Comparison of ENCODE assay signal across 11 cellular contexts in genomic region chr4:107826427-107826980, GRCh38. TPM values are rescaled to one million over a fixed set of nuclear protein-coding genes. Genes with fewer than 3 reads are reported as not detected.
DNase-seq lines count a peak whose midpoint lies in the region; ATAC-seq, FAIRE-seq and TF ChIP-seq lines count a peak whose summit lies in the region.
"Had no signal": no experiment of that assay in that cellular context is flagged by ENCODE, and none has a peak within 500 bp of the region (broad histone marks: within the 10 kb centered on the region; RNA-seq: fewer than 3 reads in every experiment).

No MANE protein-coding gene starts in this region.

- no peak for FAIRE-seq in bronchial epithelial cell (lab: Jason Lieb, UNC)

- H3K36me3 Mint-ChIP-seq in T-helper 17 cell (ENCODE audit: low read depth), result peaks cover 3% of the 10 kb centered on the region

- H3K27me3 ChIP-seq in bronchial epithelial cell (ENCODE audit: control insufficient read depth, insufficient read depth, low read length) (no peaks in the 10 kb centered on the region), stomach (no peaks in the 10 kb centered on the region)

- H3K27ac ChIP-seq in stomach, result peak overlapping the region; percentile 77 to 99 (median 95)

- H3K9me3 ChIP-seq in stomach (no peaks in the 10 kb centered on the region), T-helper 17 cell (ENCODE audit: control insufficient read depth, low read length, poor library complexity, severe bottlenecking) (no peaks in the 10 kb centered on the region)
- H3K9me3 ChIP-seq: spleen had no signal

- H3K4me3 ChIP-seq in bronchial epithelial cell (ENCODE audit: low read depth, low read length) (peak overlapping the region; percentile 90), stomach (peak overlapping the region; percentile 65 to 91 (median 78))

- peak; percentile 75 for DNase-seq in HT-29 (ENCODE audit: low spot score)
- DNase-seq in bronchial epithelial cell (ENCODE audit: low read depth), result peak; percentile 55
- DNase-seq in left lobe of liver (ENCODE audit: low spot score), result no peak
- DNase-seq in stomach, result no peak
- no peak for DNase-seq in T-helper 17 cell
- DNase-seq in ureter (ENCODE audit: low spot score), result no peak
- no peak for DNase-seq in activated T-cell treated with anti-CD3 and anti-CD28 coated beads for 4 hours
- DNase-seq: activated naive CD8-positive, alpha-beta T cell treated with anti-CD3 and anti-CD28 coated beads, Interleukin-2, amount 50 U/mL, for 24 hours; spleen; stimulated activated naive CD8-positive, alpha-beta T cell treated with anti-CD3 and anti-CD28 coated beads, Interleukin-15, amount 100 ng/mL, for 72 hours had no signal

- peaks cover 9% of the 10 kb centered on the region for H3K4me1 Mint-ChIP-seq in T-helper 17 cell

- intact Hi-C loops in stomach (cut with DNase I; ENCODE audit: low total_unique reads), result no loop called here

- TF ChIP-seq CTCF in bronchial epithelial cell (IDR thresholded peaks at IDR 0.05; ENCODE audit: insufficient read depth, low read length, severe bottlenecking) (no peak), stomach (IDR thresholded peaks at IDR 0.05) (no peak)

- WGBS in stomach, 5 donors, result 29 to 52% (median 37%) methylated on average over 5 of the region's 5 CpGs

- peaks cover 0 to 54% (median 30%) of the 10 kb centered on the region in 4 donors for H3K4me1 ChIP-seq in stomach

- H3K36me3 ChIP-seq in bronchial epithelial cell (ENCODE audit: control insufficient read depth, insufficient read depth, low read length) (no peaks in the 10 kb centered on the region), stomach (no peaks in the 10 kb centered on the region)
- H3K36me3 ChIP-seq: spleen had no signal

- peak; percentile 22 for ATAC-seq in left lobe of liver
- no peak for ATAC-seq in HG03432 (IDR thresholded peaks at IDR 0.05; ENCODE audit: unreplicated experiment)
- ATAC-seq in T-helper 17 cell, result no peak
- ATAC-seq: activated naive CD8-positive, alpha-beta T cell treated with anti-CD3 and anti-CD28 coated beads, Interleukin-2, amount 50 U/mL, for 24 hours; stimulated activated naive CD8-positive, alpha-beta T cell treated with anti-CD3 and anti-CD28 coated beads, Interleukin-15, amount 100 ng/mL, for 72 hours had no signal

- no peak overlapping the region for H3K4me3 Mint-ChIP-seq in T-helper 17 cell

- TF ChIP-seq EP300 in stomach (IDR thresholded peaks at IDR 0.05), result no peak

- no peak for TF ChIP-seq POLR2A in stomach (IDR thresholded peaks at IDR 0.05)

- no peak overlapping the region for H3K27ac Mint-ChIP-seq in T-helper 17 cell
- H3K27ac Mint-ChIP-seq: activated naive CD8-positive, alpha-beta T cell treated with anti-CD3 and anti-CD28 coated beads, Interleukin-2, amount 50 U/mL, for 24 hours; stimulated activated naive CD8-positive, alpha-beta T cell treated with anti-CD3 and anti-CD28 coated beads, Interleukin-15, amount 100 ng/mL, for 72 hours had no signal

- H3K27me3 Mint-ChIP-seq in T-helper 17 cell, result peaks cover 71% of the 10 kb centered on the region

RNA-seq across cellular contexts. Expression of gene SGMS2, which starts 1.8 kb away (rescaled TPM):
- total RNA-seq in HT-29 (2014; rRNA removed; shearing (Covaris generic)), result 88.1 and 133 TPM in 2 replicates
- total RNA-seq in bronchial epithelial cell, result 95.0 and 103 TPM in 2 replicates
- 15.6 TPM for total RNA-seq in left lobe of liver
- total RNA-seq in stomach, result 10 to 100 TPM; 11.2 to 85.8 (median 71.6) TPM
- polyA plus RNA-seq in stomach, result 1 to 10 TPM; 2.4 to 4.3 (median 4.3) TPM
- total RNA-seq in T-helper 17 cell, result under 1 TPM in 1 of 2 donors, not detected in 1; 0.32 TPM
- total RNA-seq in ureter, result 17.3 TPM

Comparison
In these comparisons a context has a peak if more than half of its experiments do, and no peak if none do; other contexts are left out.
1. DNase-seq: peak in HT-29 (single experiment) and bronchial epithelial cell (single experiment); none in left lobe of liver (single experiment), stomach (single experiment), T-helper 17 cell (0 of 3), ureter (single experiment) and activated T-cell treated with anti-CD3 and anti-CD28 coated beads for 4 hours (single experiment).
2. RNA of gene SGMS2, which starts 1.8 kb away (total RNA-seq): 95.0 to 103 TPM in bronchial epithelial cell, 88.1 to 133 TPM in HT-29, 11.2 to 85.8 TPM in stomach, 17.3 TPM in ureter (single experiment) and 15.6 TPM in left lobe of liver (single experiment); 0.32 TPM in T-helper 17 cell; every median in the first group is over 4 times any median in the second.